In genomic region chr2:109898462-109899336, GRCh38 we compare ENCODE assay signal across 1 cellular context. TPM values are rescaled to one million over a fixed set of nuclear protein-coding genes. Genes with fewer than 3 reads are reported as not detected.
"Had no signal": no experiment of that assay in that cellular context is flagged by ENCODE, and none has a peak within 500 bp of the region (broad histone marks: within the 10 kb centered on the region; RNA-seq: fewer than 3 reads in every experiment).

A gene with protein sequence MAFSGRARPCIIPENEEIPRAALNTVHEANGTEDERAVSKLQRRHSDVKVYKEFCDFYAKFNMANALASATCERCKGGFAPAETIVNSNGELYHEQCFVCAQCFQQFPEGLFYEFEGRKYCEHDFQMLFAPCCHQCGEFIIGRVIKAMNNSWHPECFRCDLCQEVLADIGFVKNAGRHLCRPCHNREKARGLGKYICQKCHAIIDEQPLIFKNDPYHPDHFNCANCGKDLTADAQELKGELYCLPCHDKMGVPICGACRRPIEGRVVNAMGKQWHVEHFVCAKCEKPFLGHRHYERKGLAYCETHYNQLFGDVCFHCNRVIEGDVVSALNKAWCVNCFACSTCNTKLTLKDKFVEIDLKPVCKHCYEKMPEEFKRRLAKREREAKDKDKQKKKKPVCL (plus strand): TSS chr2:109898688. CDS start chr2:109898729, 41 bp downstream.

RNA-seq across cellular contexts. Expression of the gene that starts here (rescaled TPM):
- total RNA-seq: activated CD4-positive, alpha-beta T cell treated with anti-CD3 and anti-CD28 coated beads, Interleukin-2, amount 10 ng/mL, durations not matched to agents 7 days and 5 days had no signal
